10 cellular contexts compared by ENCODE assay signal in the genomic region with DNA sequence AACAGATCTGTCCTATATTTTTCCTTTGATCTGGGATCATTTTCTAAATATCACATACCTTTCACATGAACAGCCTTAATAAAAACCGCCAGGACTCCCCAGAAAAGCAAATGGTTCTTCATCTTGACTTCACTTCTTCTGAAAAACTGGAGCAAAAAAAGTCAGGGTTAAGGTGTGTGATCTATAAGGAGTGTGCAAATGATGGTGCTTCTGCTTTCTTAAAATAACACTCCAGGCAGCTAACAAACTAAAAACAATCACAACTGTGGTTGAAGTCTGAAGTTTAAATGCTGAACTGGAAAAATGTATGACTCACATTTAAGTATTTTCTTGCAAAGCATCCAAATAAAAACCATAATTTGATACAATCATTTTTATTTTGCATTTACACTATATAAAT. TPM values are rescaled to one million over a fixed set of nuclear protein-coding genes. Genes with fewer than 3 reads are reported as not detected.
A peak's percentile ranks its signal among the peaks of the same experiment; 100 is the strongest.
DNase-seq lines count a peak whose midpoint lies in the region; ATAC-seq and TF ChIP-seq lines count a peak whose summit lies in the region.
"Had no signal": no experiment of that assay in that cellular context is flagged by ENCODE, and none has a peak within 500 bp of the region (broad histone marks: within the 10 kb centered on the region; RNA-seq: fewer than 3 reads in every experiment).

A gene (minus strand): TSS at position 140 of the 400 bp plus-strand sequence. CDS start 18 bp downstream, at position 122.

- intact Hi-C loops in spleen (cut with DNase I; ENCODE audit: low total_unique reads) = no loop called here

- no peak for TF ChIP-seq CTCF in spleen (IDR thresholded peaks at IDR 0.05 in 8 of 11, conservative IDR thresholded peaks at IDR 0.05 in 3 of 11)

- CTCF ChIA-PET in CD8-positive, alpha-beta memory T cell (lab: Charles Lee) = no interaction called here

- peak; percentile 11 for DNase-seq in astrocyte of the hippocampus (ENCODE audit: low read depth, low spot score)
- no peak for DNase-seq in spleen
- no peak for DNase-seq in NCI-H2081 treated with DMSO at 0.1 percent for 48 hours (lab: John Stamatoyannopoulos, UW)
- DNase-seq in CD8-positive, alpha-beta memory T cell = no peak
- no peak for DNase-seq in AG08396 (ENCODE audit: low spot score)
- no peak for DNase-seq in activated T-cell treated with anti-CD3 and anti-CD28 coated beads, Interleukin-2, amount 50 U/mL, for 48 hours
- DNase-seq: SW 1271 had no signal

- H3K4me1 ChIP-seq in spleen = peaks cover 0 to 41% (median 6%) of the 10 kb centered on the region in 6 donors
- H3K4me1 ChIP-seq in CD8-positive, alpha-beta memory T cell (ENCODE audit: insufficient read depth, low read length) = no peaks in the 10 kb centered on the region

- H3K4me1 Mint-ChIP-seq in CD8-positive, alpha-beta memory T cell = peaks cover 0 to 3% (median 0%) of the 10 kb centered on the region in 3 donors

- H3K27ac Mint-ChIP-seq in CD8-positive, alpha-beta memory T cell = no peak within 1 kb of the TSS

- no peak for TF ChIP-seq POLR2A in spleen (IDR thresholded peaks at IDR 0.05)

- peaks cover 0 to 13% of the 10 kb centered on the region in 2 donors for H3K27me3 Mint-ChIP-seq in CD8-positive, alpha-beta memory T cell

- no peaks in the 10 kb centered on the region for H3K27me3 ChIP-seq in spleen (replicated peaks in 1 of 7)
- H3K27me3 ChIP-seq in CD8-positive, alpha-beta memory T cell (ENCODE audit: insufficient read depth, low read length, poor library complexity, severe bottlenecking) = no peaks in the 10 kb centered on the region

- peak within 1 kb of the TSS in 5 of 8 donors; percentile 0 to 42 (median 23) for H3K4me3 ChIP-seq in spleen
- no peak within 1 kb of the TSS for H3K4me3 ChIP-seq in CD8-positive, alpha-beta memory T cell (ENCODE audit: low read length)

- ATAC-seq in GM18867 (IDR thresholded peaks at IDR 0.05; ENCODE audit: unreplicated experiment) = peak; percentile 67
- peak; percentile 60 for ATAC-seq in HG02852 (IDR thresholded peaks at IDR 0.05; ENCODE audit: unreplicated experiment)

- peak within 1 kb of the TSS in 5 of 8 donors; percentile 13 to 44 (median 40) for H3K27ac ChIP-seq in spleen
- no peak within 1 kb of the TSS for H3K27ac ChIP-seq in CD8-positive, alpha-beta memory T cell (ENCODE audit: low read depth, low read length)

- WGBS in spleen, 5 donors = 64 to 78% (median 68%) methylated on average over 1 of the region's 1 CpG

- H3K36me3 Mint-ChIP-seq in CD8-positive, alpha-beta memory T cell = no peaks in the 10 kb centered on the region

- no peaks in the 10 kb centered on the region for H3K36me3 ChIP-seq in spleen
- H3K36me3 ChIP-seq in CD8-positive, alpha-beta memory T cell (ENCODE audit: insufficient read depth, low read length) = no peaks in the 10 kb centered on the region

- H3K9me3 ChIP-seq in spleen = no peaks in the 10 kb centered on the region
- no peaks in the 10 kb centered on the region for H3K9me3 ChIP-seq in CD8-positive, alpha-beta memory T cell (ENCODE audit: low read length)

- H3K9me3 Mint-ChIP-seq in CD8-positive, alpha-beta memory T cell = no peaks in the 10 kb centered on the region

- H3K4me3 Mint-ChIP-seq in CD8-positive, alpha-beta memory T cell = no peak within 1 kb of the TSS

- POLR2A ChIA-PET in CD8-positive, alpha-beta memory T cell (lab: Charles Lee) = no interaction called here

RNA-seq across cellular contexts. Expression of the gene that starts here (rescaled TPM):
- 1,000 to 10,000 TPM in 1 of 7 donors, 100 to 1,000 TPM in 6; 185 to 1,125 (median 538) TPM for total RNA-seq in spleen
- polyA plus RNA-seq in spleen = 100 to 1,000 TPM in 1 of 3 donors, 10 to 100 TPM in 2; 64.8 to 181 (median 96.9) TPM
- not detected for total RNA-seq in CD8-positive, alpha-beta memory T cell
- polyA plus RNA-seq in CD8-positive, alpha-beta memory T cell = not detected
- total RNA-seq: pulmonary artery endothelial cell had no signal

Comparison
In these comparisons a context has a peak if more than half of its experiments do, and no peak if none do; other contexts are left out.
1. RNA of the gene that starts here (total RNA-seq): 185 to 1,125 TPM in spleen; not detected in CD8-positive, alpha-beta memory T cell; every median in the first group is over 100 times any median in the second.
2. RNA of the gene that starts here (polyA plus RNA-seq): 64.8 to 181 TPM in spleen; not detected in CD8-positive, alpha-beta memory T cell (single experiment); every median in the first group is over 10 times any median in the second.